ENCODE assay signal across 17 cellular contexts in genomic region chr2:502831-503230, GRCh38.
"Had no signal": no experiment of that assay in that cellular context is flagged by ENCODE, and none has a peak within 500 bp of the region (broad histone marks: within the 10 kb centered on the region; RNA-seq: fewer than 3 reads in every experiment).

No MANE protein-coding gene starts in this region.

- H3K36me3 Mint-ChIP-seq: mesothelial cell of epicardium had no signal

- H3K27ac ChIP-seq: colonic mucosa, dorsolateral prefrontal cortex, esophagus muscularis mucosa, foreskin keratinocyte, gastroesophageal sphincter, heart left ventricle, left lung, lower lobe of right lung had no signal

- H3K36me3 ChIP-seq: colonic mucosa, esophagus muscularis mucosa, gastroesophageal sphincter, heart left ventricle, left lung, lower lobe of right lung had no signal

- H3K27ac Mint-ChIP-seq: mesothelial cell of epicardium had no signal

- ATAC-seq: foreskin keratinocyte, gastroesophageal sphincter, heart left ventricle, left cardiac atrium, left lung, left ventricle myocardium superior, lower lobe of right lung, mucosa of descending colon had no signal

- DNase-seq: colonic mucosa; dermis blood vessel endothelial cell; dorsolateral prefrontal cortex; effector CD4-positive, alpha-beta T cell; effector memory CD4-positive, alpha-beta T cell; foreskin keratinocyte; heart left ventricle; hippocampal formation; left cardiac atrium; left lung; left ventricle myocardium superior; lower lobe of right lung; mesenchymal stem cell; mucosa of descending colon had no signal

- H3K4me3 ChIP-seq: colonic mucosa, dorsolateral prefrontal cortex, esophagus muscularis mucosa, gastroesophageal sphincter, heart left ventricle, left lung, lower lobe of right lung, mucosa of descending colon had no signal

- H3K4me3 Mint-ChIP-seq: mesothelial cell of epicardium had no signal

- H3K4me1 ChIP-seq: colonic mucosa, esophagus muscularis mucosa, foreskin keratinocyte, gastroesophageal sphincter, heart left ventricle, left lung, lower lobe of right lung had no signal

- H3K9me3 ChIP-seq: colonic mucosa, esophagus muscularis mucosa, gastroesophageal sphincter, heart left ventricle, left lung, lower lobe of right lung, mucosa of descending colon had no signal

- H3K27me3 ChIP-seq: colonic mucosa, foreskin keratinocyte, left lung had no signal

- H3K4me1 Mint-ChIP-seq: mesothelial cell of epicardium had no signal

- H3K9me3 Mint-ChIP-seq: mesothelial cell of epicardium had no signal
